ENCODE assay signal across 1 cellular context in the genomic region with DNA sequence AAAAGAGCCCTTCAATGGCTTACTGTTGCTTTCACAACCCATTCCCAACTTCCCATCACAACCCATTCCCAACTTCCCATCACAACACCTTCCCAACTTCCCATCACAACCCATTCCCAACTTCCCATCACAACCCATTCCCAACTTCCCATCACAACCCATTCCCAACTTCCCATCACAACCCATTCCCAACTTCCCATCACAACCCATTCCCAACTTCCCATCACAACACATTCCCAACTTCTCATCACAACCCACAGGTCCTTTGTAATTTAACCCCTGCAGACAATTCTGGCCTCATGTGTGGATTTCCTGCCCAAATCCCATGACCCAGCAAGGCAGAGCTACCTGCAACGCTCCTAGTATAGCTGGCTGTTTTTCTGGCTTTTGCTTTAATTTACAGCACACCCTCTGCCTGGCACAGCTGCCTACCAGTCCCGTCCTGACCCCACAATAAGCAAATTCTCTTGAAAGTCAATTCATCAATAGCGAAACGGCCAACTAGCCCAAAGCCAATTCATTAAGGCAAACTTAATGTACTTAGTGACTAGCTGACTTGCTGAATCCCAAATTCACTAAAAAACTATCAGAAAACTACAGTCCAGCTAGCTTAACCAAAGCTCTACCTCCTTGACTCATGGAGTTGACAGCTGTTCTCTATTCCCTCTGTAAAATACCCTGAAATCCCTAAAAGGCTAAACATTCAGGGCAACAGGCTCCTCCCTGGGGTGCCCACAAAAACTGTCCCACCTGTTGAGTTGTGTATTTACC.
TF ChIP-seq lines count a peak whose summit lies in the region.

No MANE protein-coding gene starts in this region.

TF ChIP-seq in K562, 482 proteins besides CTCF, POLR2A, EP300 and RAD21 (continued from another document):
- no peak for TF ChIP-seq ZFP1 (CRISPR knock-in tag; IDR thresholded peaks at IDR 0.05)
- no peak for TF ChIP-seq ZKSCAN8 (CRISPR knock-in tag; IDR thresholded peaks at IDR 0.05)
- TF ChIP-seq, protein P1, sequence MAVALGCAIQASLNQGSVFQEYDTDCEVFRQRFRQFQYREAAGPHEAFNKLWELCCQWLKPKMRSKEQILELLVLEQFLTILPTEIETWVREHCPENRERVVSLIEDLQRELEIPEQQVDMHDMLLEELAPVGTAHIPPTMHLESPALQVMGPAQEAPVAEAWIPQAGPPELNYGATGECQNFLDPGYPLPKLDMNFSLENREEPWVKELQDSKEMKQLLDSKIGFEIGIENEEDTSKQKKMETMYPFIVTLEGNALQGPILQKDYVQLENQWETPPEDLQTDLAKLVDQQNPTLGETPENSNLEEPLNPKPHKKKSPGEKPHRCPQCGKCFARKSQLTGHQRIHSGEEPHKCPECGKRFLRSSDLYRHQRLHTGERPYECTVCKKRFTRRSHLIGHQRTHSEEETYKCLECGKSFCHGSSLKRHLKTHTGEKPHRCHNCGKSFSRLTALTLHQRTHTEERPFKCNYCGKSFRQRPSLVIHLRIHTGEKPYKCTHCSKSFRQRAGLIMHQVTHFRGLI (CRISPR knock-in tag; IDR thresholded peaks at IDR 0.05): no peak
- no peak for TF ChIP-seq MTF1 (CRISPR knock-in tag; IDR thresholded peaks at IDR 0.05; ENCODE audit: borderline replicate concordance)
- TF ChIP-seq SLC30A9 (CRISPR knock-in tag; IDR thresholded peaks at IDR 0.05): no peak
- TF ChIP-seq ZNF232 (CRISPR knock-in tag; IDR thresholded peaks at IDR 0.05): no peak
TF ChIP-seq in K562: peak in this region for 0.
